15 cellular contexts compared by ENCODE assay signal in the genomic region with DNA sequence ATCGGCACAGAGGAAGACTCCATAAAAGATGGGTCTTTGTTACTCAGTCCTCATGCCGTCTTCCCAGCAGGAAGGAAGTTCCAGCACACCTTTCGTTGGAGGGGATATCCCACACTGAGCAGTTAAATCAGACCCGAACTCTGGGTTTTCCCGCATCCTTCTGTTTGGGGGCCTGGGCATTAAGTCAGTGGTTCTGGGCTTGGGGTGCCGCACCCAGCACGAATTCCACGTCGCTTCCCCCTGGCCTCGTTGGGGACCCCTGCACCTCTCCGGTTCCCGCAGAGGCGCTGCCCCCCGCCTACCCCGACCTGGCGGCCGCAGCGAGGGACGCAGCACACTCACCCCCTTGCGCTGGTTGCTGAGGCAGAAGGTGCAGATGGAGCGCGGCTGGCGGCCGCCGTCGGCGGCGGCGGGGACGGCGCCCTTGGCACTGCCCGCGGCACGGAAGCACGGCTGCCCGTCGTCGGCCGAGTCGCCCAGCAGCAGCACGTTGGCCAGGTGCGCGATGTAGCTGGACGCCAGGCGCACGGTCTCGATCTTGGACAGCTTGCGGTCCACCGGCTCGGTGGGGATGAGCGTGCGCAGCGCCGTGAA. TPM values are rescaled to one million over a fixed set of nuclear protein-coding genes. Genes with fewer than 3 reads are reported as not detected.
DNase-seq lines count a peak whose midpoint lies in the region; ATAC-seq, FAIRE-seq and TF ChIP-seq lines count a peak whose summit lies in the region.
"Had no signal": no experiment of that assay in that cellular context is flagged by ENCODE, and none has a peak within 500 bp of the region (broad histone marks: within the 10 kb centered on the region; RNA-seq: fewer than 3 reads in every experiment).

No MANE protein-coding gene starts in this region.

- H3K79me2 ChIP-seq in H1 (ENCODE audit: control insufficient read depth in 1 of 2, insufficient read depth in 2 of 2, low read length in 2 of 2) = no peaks in the 10 kb centered on the region; a peak in 1 of 4 replicates

- 5% methylated on average over 43 of the region's 54 CpGs; no CpG with 5 or more reads in 1 of the 2 experiments for WGBS in H1 (ENCODE audit: extremely low coverage in 1 of 2, insufficient coverage in 1 of 2, insufficient read length in 1 of 2, insufficient replicate concordance in 2 of 2, low coverage in 1 of 2, low lambda C conversion rate in 2 of 2, missing lambda C conversion rate in 1 of 2), 2 experiments
- WGBS in mesenchymal stem cell = 18% methylated on average over 31 of the region's 54 CpGs
- 7% methylated on average over 53 of the region's 54 CpGs for WGBS in urinary bladder

- H2BK120ac ChIP-seq in H1 (replicated peaks; ENCODE audit: low read depth, low read length) (no peak overlapping the region), mesenchymal stem cell (ENCODE audit: low read depth, low read length) (no peak overlapping the region)

- in situ Hi-C loops in GM13977 (cut with MboI; ENCODE audit: low pct_unique_long_range_greater_than_20kb, low sequenced_read_pairs, unreplicated experiment) = no loop called here

- peaks cover 8 to 14% of the 10 kb centered on the region in 2 experiments for H4K20me1 ChIP-seq in H1 (replicated peaks in 1 of 2; ENCODE audit: control insufficient read depth in 1 of 2, insufficient read depth in 2 of 2, low read length in 2 of 2)

- H3K4ac ChIP-seq in H1 (replicated peaks; ENCODE audit: insufficient read length, low read depth, low read length) = no peak overlapping the region
- no peak overlapping the region for H3K4ac ChIP-seq in mesenchymal stem cell (ENCODE audit: low read depth in 1 of 2, low read length in 2 of 2)

- no peak overlapping the region for H4K5ac ChIP-seq in H1 (ENCODE audit: insufficient read length, low read depth, low read length)

- ATAC-seq in stimulated activated naive CD8-positive, alpha-beta T cell treated with anti-CD3 and anti-CD28 coated beads, Interleukin-15, amount 100 ng/mL, for 72 hours = peak; percentile 9
- no peak for ATAC-seq in stimulated activated naive CD8-positive, alpha-beta T cell treated with anti-CD3 and anti-CD28 coated beads, Interleukin-15, Interleukin-2, amounts not matched to agents 100 U/mL and 50 U/mL, for 24 hours
- no peak for ATAC-seq in left lobe of liver
- no peak for ATAC-seq in GM19467 (IDR thresholded peaks at IDR 0.05; ENCODE audit: unreplicated experiment)

- H3K9ac ChIP-seq in H1 (replicated peaks in 1 of 4; ENCODE audit: extremely low read depth in 1 of 4, low read depth in 3 of 4, low read length in 3 of 4) (peak overlapping the region in 2 of 4 experiments; percentile 25 to 50; a peak in 5 of 7 replicates), mesenchymal stem cell (ENCODE audit: low read length) (no peak overlapping the region)

- H3K56ac ChIP-seq in H1 (replicated peaks; ENCODE audit: insufficient read length, low read depth, low read length) = no peak overlapping the region

- H3K79me1 ChIP-seq in H1 (ENCODE audit: low read depth, low read length) (no peaks in the 10 kb centered on the region), mesenchymal stem cell (replicated peaks; ENCODE audit: low read length, poor library complexity, severe bottlenecking) (no peaks in the 10 kb centered on the region)

- peaks cover 0 to 19% (median 13%) of the 10 kb centered on the region in 4 experiments; a peak in 6 of 7 replicates for H3K4me1 ChIP-seq in H1 (replicated peaks in 1 of 4; ENCODE audit: control insufficient read depth in 3 of 4, insufficient read depth in 4 of 4, low read length in 3 of 4)
- peaks cover 12% of the 10 kb centered on the region for H3K4me1 ChIP-seq in mesenchymal stem cell (ENCODE audit: control insufficient read depth, insufficient read depth, low read depth, low read length)
- H3K4me1 ChIP-seq in urinary bladder (ENCODE audit: insufficient read depth) = no peaks in the 10 kb centered on the region

- CTCF ChIA-PET in H1 (lab: Charles Lee; ENCODE audit: partially characterized antibody) = interaction anchor here (1.3 to 3.2 kb wide), 3 partner anchors 15 to 37 kb away, joined by 3 to 14 read pairs (median 4); no protein-coding TSS in a partner anchor

- H3K18ac ChIP-seq in H1 (ENCODE audit: extremely low read depth, low read length) (no peak overlapping the region), mesenchymal stem cell (ENCODE audit: low read depth in 1 of 2, low read length in 2 of 2) (no peak overlapping the region)

- no peak overlapping the region for H3K23ac ChIP-seq in H1 (ENCODE audit: insufficient read length)
- H3K23ac ChIP-seq in mesenchymal stem cell (ENCODE audit: low read length in 2 of 2) = no peak overlapping the region

- H3K36me3 ChIP-seq in H1 (ENCODE audit: control insufficient read depth in 2 of 4, insufficient read depth in 4 of 4, low read length in 3 of 4) (no peaks in the 10 kb centered on the region; a peak in 1 of 8 replicates), mesenchymal stem cell (ENCODE audit: control insufficient read depth in 1 of 2, insufficient read depth in 2 of 2, low read depth in 1 of 2, low read length in 2 of 2) (no peaks in the 10 kb centered on the region), urinary bladder (ENCODE audit: insufficient read depth) (no peaks in the 10 kb centered on the region)

- H3K4me2 ChIP-seq in H1 (ENCODE audit: insufficient read depth in 1 of 2, low read depth in 2 of 2, low read length in 2 of 2) = peak overlapping the region; percentile 73 to 96
- H3K4me2 ChIP-seq in mesenchymal stem cell (ENCODE audit: low read length, poor library complexity, severe bottlenecking) = no peak overlapping the region
- H3K4me2 ChIP-seq: PC-9 had no signal

- no peak for TF ChIP-seq EP300 in H1 (IDR thresholded peaks at IDR 0.05; ENCODE audit: borderline replicate concordance in 1 of 2, low read depth in 2 of 2, low read length in 2 of 2)

- no peak for TF ChIP-seq RAD21 in H1 (IDR thresholded peaks at IDR 0.05 in 1 of 2, conservative IDR thresholded peaks at IDR 0.05 in 1 of 2; ENCODE audit: low read depth in 2 of 2, low read length in 2 of 2)

- no peaks in the 10 kb centered on the region for H3K9me3 Mint-ChIP-seq in stimulated activated naive CD8-positive, alpha-beta T cell treated with anti-CD3 and anti-CD28 coated beads, Interleukin-15, amount 100 ng/mL, for 72 hours
- H3K9me3 Mint-ChIP-seq: T-helper 1 cell treated with Interleukin-12 subunit alpha and Interleukin-12 subunit beta and Interleukin-4 antibody, amounts not matched to agents 30 μg/mL and 1 μg/mL, for 36 hours had no signal

- H3K27ac Mint-ChIP-seq in stimulated activated naive CD8-positive, alpha-beta T cell treated with anti-CD3 and anti-CD28 coated beads, Interleukin-15, amount 100 ng/mL, for 72 hours = no peak overlapping the region
- H3K27ac Mint-ChIP-seq: T-helper 1 cell treated with Interleukin-12 subunit alpha and Interleukin-12 subunit beta and Interleukin-4 antibody, amounts not matched to agents 30 μg/mL and 1 μg/mL, for 36 hours had no signal

- TF ChIP-seq POLR2A in H1 (IDR thresholded peaks at IDR 0.05; ENCODE audit: control extremely low read depth in 1 of 2, low read depth in 2 of 2, low read length in 2 of 2) = no peak

- H3K27me3 Mint-ChIP-seq in stimulated activated naive CD8-positive, alpha-beta T cell treated with anti-CD3 and anti-CD28 coated beads, Interleukin-15, amount 100 ng/mL, for 72 hours = peaks cover 75% of the 10 kb centered on the region

- H4K91ac ChIP-seq in H1 (replicated peaks; ENCODE audit: insufficient read length, low read length) = no peak overlapping the region
- H4K91ac ChIP-seq in mesenchymal stem cell (ENCODE audit: low read length) = peak overlapping the region; percentile 12

- no peak overlapping the region for H3K4me3 Mint-ChIP-seq in stimulated activated naive CD8-positive, alpha-beta T cell treated with anti-CD3 and anti-CD28 coated beads, Interleukin-15, amount 100 ng/mL, for 72 hours
- H3K4me3 Mint-ChIP-seq: T-helper 1 cell treated with Interleukin-12 subunit alpha and Interleukin-12 subunit beta and Interleukin-4 antibody, amounts not matched to agents 30 μg/mL and 1 μg/mL, for 36 hours had no signal

- H3K14ac ChIP-seq in H1 (ENCODE audit: insufficient read length) = no peak overlapping the region
- H3K14ac ChIP-seq in mesenchymal stem cell (ENCODE audit: low read length in 2 of 2) = no peak overlapping the region

- POLR2A ChIA-PET in H1 (lab: Charles Lee; ENCODE audit: partially characterized antibody) = interaction anchor here (1.7 kb wide), 1 partner anchor 32 kb away, joined by 4 read pairs; no protein-coding TSS in a partner anchor

- H2BK12ac ChIP-seq in H1 (ENCODE audit: low read depth, low read length) (no peak overlapping the region), mesenchymal stem cell (ENCODE audit: low read length in 2 of 2) (no peak overlapping the region)

- no peak overlapping the region for H2BK20ac ChIP-seq in H1 (ENCODE audit: low read length)

- H3K4me3 ChIP-seq in H1 (ENCODE audit: extremely low read depth in 1 of 4, insufficient read depth in 2 of 4, low read depth in 3 of 4, low read length in 4 of 4) = peak overlapping the region; percentile 31 to 68 (median 41)
- peak overlapping the region in 1 of 2 experiments; percentile 14 for H3K4me3 ChIP-seq in mesenchymal stem cell (ENCODE audit: insufficient read depth in 1 of 2, low read depth in 1 of 2, low read length in 2 of 2)
- H3K4me3 ChIP-seq in urinary bladder (ENCODE audit: low read depth, low read length) = peak overlapping the region; percentile 25
- H3K4me3 ChIP-seq: PC-9 had no signal

- H2AFZ ChIP-seq in H1 (ENCODE audit: low read length) (no peak overlapping the region), mesenchymal stem cell (ENCODE audit: low read depth, low read length) (no peak overlapping the region)
- H2AFZ ChIP-seq: PC-9 had no signal

- no peak overlapping the region for H2BK5ac ChIP-seq in H1 (ENCODE audit: low read depth, low read length)
- no peak overlapping the region for H2BK5ac ChIP-seq in mesenchymal stem cell (ENCODE audit: low read depth, low read length, poor library complexity, severe bottlenecking)

- H2BK15ac ChIP-seq in H1 (ENCODE audit: low read length) (no peak overlapping the region), mesenchymal stem cell (ENCODE audit: low read depth, poor library complexity, severe bottlenecking) (no peak overlapping the region)

- H2AK5ac ChIP-seq in H1 (ENCODE audit: low read depth, low read length) = no peak overlapping the region
- no peak overlapping the region for H2AK5ac ChIP-seq in mesenchymal stem cell (ENCODE audit: low read length, severe bottlenecking)

- no peak overlapping the region for H3K27ac ChIP-seq in H1 (ENCODE audit: low read depth, low read length)
- no peak overlapping the region for H3K27ac ChIP-seq in mesenchymal stem cell (ENCODE audit: low read length, poor library complexity, severe bottlenecking)
- no peak overlapping the region for H3K27ac ChIP-seq in urinary bladder (ENCODE audit: low read depth)
- H3K27ac ChIP-seq: HL-60, PC-9 had no signal

- no peak overlapping the region for H4K8ac ChIP-seq in H1 (ENCODE audit: extremely low read depth, insufficient read depth, low read length)
- no peak overlapping the region for H4K8ac ChIP-seq in mesenchymal stem cell (ENCODE audit: low read length)

- H3K27me3 ChIP-seq in H1 (replicated peaks in 1 of 4; ENCODE audit: control insufficient read depth in 3 of 4, extremely low read depth in 1 of 4, insufficient read depth in 3 of 4, low read length in 3 of 4) = peaks cover 7 to 28% (median 26%) of the 10 kb centered on the region in 4 experiments
- peaks cover 75 to 86% of the 10 kb centered on the region in 2 experiments for H3K27me3 ChIP-seq in mesenchymal stem cell (ENCODE audit: control insufficient read depth in 1 of 2, insufficient read depth in 1 of 2, low read length in 2 of 2)

- H3K23me2 ChIP-seq in H1 (ENCODE audit: low read depth, low read length) = peaks cover 5% of the 10 kb centered on the region; the same call in 1 of the 2 replicates

- no peak for TF ChIP-seq CTCF in H1 (IDR thresholded peaks at IDR 0.05; ENCODE audit: control extremely low read depth in 1 of 3, insufficient read depth in 1 of 3, low read depth in 1 of 3, low read length in 3 of 3)
- TF ChIP-seq CTCF in GM13977 (IDR thresholded peaks at IDR 0.05; ENCODE audit: extremely low read depth, insufficient read depth, missing control alignments) = no peak

- peaks cover 15% of the 10 kb centered on the region for H3K4me1 Mint-ChIP-seq in stimulated activated naive CD8-positive, alpha-beta T cell treated with anti-CD3 and anti-CD28 coated beads, Interleukin-15, amount 100 ng/mL, for 72 hours

- DNase-seq in stimulated activated naive CD8-positive, alpha-beta T cell treated with anti-CD3 and anti-CD28 coated beads, Interleukin-15, amount 100 ng/mL, for 72 hours = no peak
- no peak for DNase-seq in stimulated activated naive CD8-positive, alpha-beta T cell treated with anti-CD3 and anti-CD28 coated beads, Interleukin-15, Interleukin-2, amounts not matched to agents 100 U/mL and 50 U/mL, for 24 hours
- peak in 1 of 2 experiments; percentile 60 for DNase-seq in H1 (ENCODE audit: low read depth in 1 of 2, low spot score in 2 of 2)
- DNase-seq in mesenchymal stem cell = no peak
- DNase-seq in GM13977 (ENCODE audit: low spot score) = no peak
- DNase-seq in left lobe of liver (ENCODE audit: low spot score) = no peak
- DNase-seq: DMS79 treated with DMSO at 0.1 percent for 48 hours; effector CD8-positive, alpha-beta T cell; MM.1S; NCI-H345; PC-9 had no signal

- FAIRE-seq in H1 (lab: Jason Lieb, UNC) = no peak

- H3K9me3 ChIP-seq in H1 (ENCODE audit: insufficient read depth in 2 of 2, low read depth in 1 of 2, low read length in 1 of 2) = no peaks in the 10 kb centered on the region
- H3K9me3 ChIP-seq in mesenchymal stem cell (ENCODE audit: control insufficient read depth, low read length) = no peaks in the 10 kb centered on the region

RNA-seq across cellular contexts. Expression of a gene that starts 0.6 kb away (rescaled TPM):
- 6.9 and 7.3 TPM in 2 replicates for total RNA-seq in H1 (2021; fragmentation: NEBNext Ultra II Directional; extraction: Animal tissue kit (Norgen Biotek cat#: 25700))
- polyA plus RNA-seq in H1 (2011; rRNA removed) = 3.7 and 4.4 TPM in 2 replicates
- polyA plus RNA-seq in H1 (2011; cell fraction: cytosol; rRNA removed) = 4.0 TPM
- polyA plus RNA-seq in H1 (2011; cell fraction: nucleus; rRNA removed) = 2.3 TPM
- polyA plus RNA-seq in H1 (2012, experiment 1 of 2) = 3.3 to 7.0 TPM (median 5.5 TPM) in 4 replicates
- polyA plus RNA-seq in H1 (2012, experiment 2 of 2) = 1.3 TPM
- polyA plus RNA-seq in H1 (2013, experiment 1 of 2) = 5.6 TPM
- 5.4 TPM for polyA plus RNA-seq in H1 (2013, experiment 2 of 2)
- polyA minus RNA-seq in H1 (2011; rRNA and poly(A)+ RNA removed) = 0.15 and 0.38 TPM in 2 replicates
- polyA minus RNA-seq in H1 (2011; cell fraction: cytosol; rRNA and poly(A)+ RNA removed) = 4.1 TPM
- polyA minus RNA-seq in H1 (2011; cell fraction: nucleus; rRNA and poly(A)+ RNA removed) = 2.9 TPM
- not detected for polyA plus RNA-seq in mesenchymal stem cell (2013, experiment 1 of 2)
- not detected for polyA plus RNA-seq in mesenchymal stem cell (2013, experiment 2 of 2)
- 0.42 TPM for total RNA-seq in urinary bladder
- polyA plus RNA-seq in urinary bladder = 0.65 TPM
- not detected for total RNA-seq in left lobe of liver
- total RNA-seq: PC-9 had no signal

RNA-seq across cellular contexts. Expression of a gene that starts 43.5 kb away (rescaled TPM):
- total RNA-seq in H1 (2021; fragmentation: NEBNext Ultra II Directional; extraction: Animal tissue kit (Norgen Biotek cat#: 25700)) = 15.8 and 16.7 TPM in 2 replicates
- polyA plus RNA-seq in H1 (2011; rRNA removed) = 12.2 and 12.7 TPM in 2 replicates
- 15.8 TPM for polyA plus RNA-seq in H1 (2011; cell fraction: cytosol; rRNA removed)
- 7.5 TPM for polyA plus RNA-seq in H1 (2011; cell fraction: nucleus; rRNA removed)
- polyA plus RNA-seq in H1 (2012, experiment 1 of 2) = 15.0 to 16.5 TPM (median 15.5 TPM) in 4 replicates
- polyA plus RNA-seq in H1 (2012, experiment 2 of 2) = 5.7 TPM
- polyA plus RNA-seq in H1 (2013, experiment 1 of 2) = 13.5 TPM
- polyA plus RNA-seq in H1 (2013, experiment 2 of 2) = 13.9 TPM
- polyA minus RNA-seq in H1 (2011; rRNA and poly(A)+ RNA removed) = 14.4 and 15.9 TPM in 2 replicates
- polyA minus RNA-seq in H1 (2011; cell fraction: cytosol; rRNA and poly(A)+ RNA removed) = 5.9 TPM
- 7.6 TPM for polyA minus RNA-seq in H1 (2011; cell fraction: nucleus; rRNA and poly(A)+ RNA removed)
- polyA plus RNA-seq in mesenchymal stem cell (2013, experiment 1 of 2) = 24.9 TPM
- 25.0 TPM for polyA plus RNA-seq in mesenchymal stem cell (2013, experiment 2 of 2)
- total RNA-seq in urinary bladder = 11.9 TPM
- polyA plus RNA-seq in urinary bladder = 44.1 TPM
- 15.7 TPM for total RNA-seq in left lobe of liver
